10 cellular contexts compared by ENCODE assay signal in the genomic region with DNA sequence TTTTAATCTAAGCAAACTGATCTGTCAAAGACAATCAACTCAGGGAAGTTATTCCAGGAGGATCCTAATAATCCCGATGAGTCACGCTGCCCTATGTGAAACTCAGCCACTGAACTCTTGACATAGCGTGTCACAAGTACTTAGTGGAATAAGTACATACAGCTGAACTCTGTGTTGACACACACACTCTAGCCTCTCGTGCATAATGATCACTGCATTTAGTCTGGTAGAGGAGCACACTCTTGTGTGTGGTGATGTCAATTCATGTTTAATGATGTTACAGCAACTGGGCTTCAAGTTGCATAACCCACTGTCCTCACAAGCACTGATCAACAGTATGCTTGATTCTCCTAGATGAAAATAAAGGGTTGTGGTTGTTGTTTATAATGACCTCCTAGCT.
A peak's percentile ranks its signal among the peaks of the same experiment; 100 is the strongest.
DNase-seq lines count a peak whose midpoint lies in the region; ATAC-seq lines count a peak whose summit lies in the region.
"Had no signal": no experiment of that assay in that cellular context is flagged by ENCODE, and none has a peak within 500 bp of the region (broad histone marks: within the 10 kb centered on the region; RNA-seq: fewer than 3 reads in every experiment).

No MANE protein-coding gene starts in this region.

- POLR2A ChIA-PET in activated CD4-positive, alpha-beta T cell treated with anti-CD3 and anti-CD28 coated beads, Interleukin-2, amount 10 ng/mL, durations not matched to agents 7 days and 5 days (lab: Charles Lee): no interaction called here

- no peaks in the 10 kb centered on the region for H3K36me3 Mint-ChIP-seq in activated naive CD4-positive, alpha-beta T cell treated with anti-CD3 and anti-CD28 coated beads, Interleukin-2, amount 50 U/mL, for 72 hours
- peaks cover 5% of the 10 kb centered on the region for H3K36me3 Mint-ChIP-seq in activated CD4-positive, alpha-beta T cell treated with anti-CD3 and anti-CD28 coated beads, Interleukin-2, amount 10 ng/mL, durations not matched to agents 7 days and 5 days (ENCODE audit: low read depth)

- no peaks in the 10 kb centered on the region for H3K27me3 Mint-ChIP-seq in activated CD4-positive, alpha-beta T cell treated with anti-CD3 and anti-CD28 coated beads, Interleukin-2, amount 10 ng/mL, durations not matched to agents 7 days and 5 days
- H3K27me3 Mint-ChIP-seq: CD4-positive, CD25-positive, alpha-beta regulatory T cell had no signal

- peaks cover 3 to 5% of the 10 kb centered on the region in 2 donors for H3K9me3 Mint-ChIP-seq in activated naive CD4-positive, alpha-beta T cell treated with anti-CD3 and anti-CD28 coated beads, Interleukin-2, amount 50 U/mL, for 72 hours
- H3K9me3 Mint-ChIP-seq in activated CD4-positive, alpha-beta T cell treated with anti-CD3 and anti-CD28 coated beads, Interleukin-2, amount 10 ng/mL, durations not matched to agents 7 days and 5 days: peaks cover 10% of the 10 kb centered on the region

- H3K27ac Mint-ChIP-seq in activated naive CD4-positive, alpha-beta T cell treated with anti-CD3 and anti-CD28 coated beads, Interleukin-2, amount 50 U/mL, for 72 hours: no peak overlapping the region
- H3K27ac Mint-ChIP-seq in activated CD4-positive, alpha-beta T cell treated with anti-CD3 and anti-CD28 coated beads, Interleukin-2, amount 10 ng/mL, durations not matched to agents 7 days and 5 days: no peak overlapping the region
- H3K27ac Mint-ChIP-seq: CD4-positive, CD25-positive, alpha-beta regulatory T cell had no signal

- peaks cover 2% of the 10 kb centered on the region for H3K4me1 Mint-ChIP-seq in activated CD4-positive, alpha-beta T cell treated with anti-CD3 and anti-CD28 coated beads, Interleukin-2, amount 10 ng/mL, durations not matched to agents 7 days and 5 days

- ATAC-seq in activated naive CD4-positive, alpha-beta T cell treated with anti-CD3 and anti-CD28 coated beads, Interleukin-2, amount 50 U/mL, for 72 hours: no peak

- no peak overlapping the region for H3K4me3 Mint-ChIP-seq in activated CD4-positive, alpha-beta T cell treated with anti-CD3 and anti-CD28 coated beads, Interleukin-2, amount 10 ng/mL, durations not matched to agents 7 days and 5 days
- H3K4me3 Mint-ChIP-seq: CD4-positive, CD25-positive, alpha-beta regulatory T cell had no signal

- CTCF ChIA-PET in activated CD4-positive, alpha-beta T cell treated with anti-CD3 and anti-CD28 coated beads, Interleukin-2, amount 10 ng/mL, durations not matched to agents 7 days and 5 days (lab: Charles Lee): no interaction called here

- peak; percentile 33 for DNase-seq in AG20443 (ENCODE audit: low spot score)
- peak; percentile 67 for DNase-seq in MV-4-11 (lab: John Stamatoyannopoulos, UW)
- DNase-seq in SIG-M5 (lab: John Stamatoyannopoulos, UW): peak; percentile 7
- peak; percentile 89 for DNase-seq in iris pigment epithelial cell (ENCODE audit: low read depth)
- DNase-seq in activated gamma-delta T cell (lab: John Stamatoyannopoulos, UW): no peak
- no peak for DNase-seq in activated naive CD4-positive, alpha-beta T cell treated with anti-CD3 and anti-CD28 coated beads, Interleukin-2, amount 50 U/mL, for 72 hours (ENCODE audit: low spot score in 2 of 2)
- DNase-seq in activated CD4-positive, alpha-beta T cell treated with anti-CD3 and anti-CD28 coated beads, Interleukin-2, amount 10 ng/mL, durations not matched to agents 7 days and 5 days: no peak
- no peak for DNase-seq in stimulated activated CD4-positive, alpha-beta T cell treated with anti-CD3 and anti-CD28 coated beads, Interleukin-4, amount 100 ng/mL, for 4 hours
- DNase-seq: CD4-positive, CD25-positive, alpha-beta regulatory T cell; ovary had no signal

Comparison
In these comparisons a context has a peak if more than half of its experiments do, and no peak if none do; other contexts are left out.
1. DNase-seq: peak in AG20443 (single experiment), MV-4-11 (single experiment), SIG-M5 (single experiment) and iris pigment epithelial cell (single experiment); none in activated gamma-delta T cell (single experiment), activated naive CD4-positive, alpha-beta T cell treated with anti-CD3 and anti-CD28 coated beads, Interleukin-2, amount 50 U/mL, for 72 hours (0 of 2), activated CD4-positive, alpha-beta T cell treated with anti-CD3 and anti-CD28 coated beads, Interleukin-2, amount 10 ng/mL, durations not matched to agents 7 days and 5 days (single experiment) and stimulated activated CD4-positive, alpha-beta T cell treated with anti-CD3 and anti-CD28 coated beads, Interleukin-4, amount 100 ng/mL, for 4 hours (0 of 2).